In the genomic region with DNA sequence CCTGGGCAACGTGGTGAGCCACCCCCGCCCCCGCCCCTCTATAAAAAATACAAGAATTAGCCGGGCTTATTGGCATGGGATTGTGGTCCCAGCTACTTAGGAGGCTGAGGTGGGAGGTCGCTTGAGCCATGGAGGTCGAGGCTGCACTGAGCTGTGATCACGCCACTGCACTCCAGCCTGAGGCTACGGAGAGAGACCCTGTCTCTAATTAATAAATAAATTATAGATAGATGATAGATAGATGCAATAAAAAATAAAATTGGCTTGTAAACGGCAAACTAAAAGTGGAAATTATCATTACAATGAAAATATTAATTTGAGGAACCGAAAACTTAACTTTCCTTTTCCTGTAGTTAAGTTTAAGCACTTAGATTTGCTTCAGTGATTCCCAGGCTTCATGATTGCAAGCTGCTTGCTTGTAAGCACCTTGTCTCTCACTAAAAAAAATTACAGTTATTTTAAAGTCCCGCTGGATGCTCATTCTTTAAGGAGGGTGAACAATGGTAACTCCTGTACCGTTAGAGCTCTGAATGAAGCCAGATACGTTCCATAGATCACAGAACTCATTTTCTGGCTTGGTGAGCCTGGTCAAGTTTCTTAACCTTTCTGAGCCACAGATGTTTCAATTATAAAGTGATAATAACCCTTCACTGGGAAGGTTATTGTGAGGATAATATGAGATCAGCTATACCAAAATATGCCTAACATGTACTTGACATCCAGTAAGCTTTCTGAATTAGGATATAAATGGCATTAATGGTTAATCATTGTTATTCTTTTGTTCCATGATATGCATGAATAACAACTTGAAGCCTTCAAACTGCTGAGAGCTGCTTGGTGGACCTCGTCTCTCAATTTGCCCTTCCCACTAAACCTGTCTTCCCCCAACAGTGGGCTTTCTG, we compare ENCODE assay signal across 8 cellular contexts. TPM values are rescaled to one million over a fixed set of nuclear protein-coding genes. Genes with fewer than 3 reads are reported as not detected.
DNase-seq lines count a peak whose midpoint lies in the region; ATAC-seq and TF ChIP-seq lines count a peak whose summit lies in the region.

No MANE protein-coding gene starts in this region.

- no peaks in the 10 kb centered on the region for H3K9me2 ChIP-seq in GM23338 (ENCODE audit: insufficient read depth)

- ATAC-seq in GM18498 (IDR thresholded peaks at IDR 0.05; ENCODE audit: unreplicated experiment) (peak; percentile 42), GM23338 (no peak)

- peaks cover 8% of the 10 kb centered on the region; the same call in 1 of the 2 replicates for H3K4me1 ChIP-seq in GM23338 (ENCODE audit: insufficient read depth)
- H3K4me1 ChIP-seq in skeletal muscle satellite cell (ENCODE audit: control insufficient read depth, insufficient read depth, low read length), result peaks cover 13% of the 10 kb centered on the region

- peak overlapping the region; percentile 57; the same call in 1 of the 2 replicates for H3K27ac ChIP-seq in GM23338 (ENCODE audit: low read depth)
- peak overlapping the region; percentile 71 for H3K27ac ChIP-seq in RWPE1

- H3K27me3 Mint-ChIP-seq in GM23338 (ENCODE audit: insufficient read depth, low read depth, poor library complexity), result peaks cover 5% of the 10 kb centered on the region

- H3F3A ChIP-seq in GM23338 (replicated peaks; ENCODE audit: low read depth), result no peaks in the 10 kb centered on the region

- H3K9me3 Mint-ChIP-seq in GM23338, result peaks cover 12% of the 10 kb centered on the region; the same call in 2 of the 3 replicates

- CTCF ChIA-PET in RWPE1 (lab: Yijun Ruan, JAX), result no interaction called here

- peak overlapping the region; percentile 98; the same call in 1 of the 2 replicates for H3K27ac Mint-ChIP-seq in GM23338

- peak overlapping the region; percentile 93 for H2AFZ ChIP-seq in GM23338

- peak overlapping the region; percentile 61 for H3K4me3 ChIP-seq in GM23338
- peak overlapping the region; percentile 61 to 66 for H3K4me3 ChIP-seq in foreskin fibroblast (ENCODE audit: low read depth in 1 of 2, low read length in 2 of 2)
- peak overlapping the region; percentile 70 for H3K4me3 ChIP-seq in skeletal muscle satellite cell (ENCODE audit: low read length)

- H3K4me2 ChIP-seq in GM23338, result peak overlapping the region; percentile 65
- H3K4me2 ChIP-seq in skeletal muscle satellite cell (ENCODE audit: low read length), result peak overlapping the region; percentile 88

- TF ChIP-seq CTCF in GM23338 (conservative IDR thresholded peaks at IDR 0.05; ENCODE audit: low read depth in 2 of 2) (no peak), RWPE1 (conservative IDR thresholded peaks at IDR 0.05; ENCODE audit: low read depth) (no peak), foreskin fibroblast (IDR thresholded peaks at IDR 0.05; ENCODE audit: low read depth, low read length) (no peak)

- H3K79me2 ChIP-seq in GM23338 (replicated peaks; ENCODE audit: insufficient read depth), result no peaks in the 10 kb centered on the region

- POLR2A ChIA-PET in RWPE1 (lab: Yijun Ruan, JAX; ENCODE audit: low non-redundant PET), result no interaction called here

- peaks cover 11% of the 10 kb centered on the region; the same call in 2 of the 3 replicates for H3K4me1 Mint-ChIP-seq in GM23338

- DNase-seq in GM23338 (ENCODE audit: low spot score) (no peak), RWPE1 (ENCODE audit: low spot score) (no peak), foreskin fibroblast (no peak), HT-29 (ENCODE audit: low spot score) (no peak), NCI-H2107 (lab: John Stamatoyannopoulos, UW) (no peak)
- no peak for DNase-seq in activated CD4-positive, CD25-positive, alpha-beta regulatory T cell (lab: John Stamatoyannopoulos, UW)

- H3K27me3 ChIP-seq in GM23338 (ENCODE audit: insufficient read depth), result no peaks in the 10 kb centered on the region
- H3K27me3 ChIP-seq in skeletal muscle satellite cell (ENCODE audit: control insufficient read depth, insufficient read depth, low read length), result no peaks in the 10 kb centered on the region

- peak overlapping the region; percentile 80 for H3K9ac ChIP-seq in skeletal muscle satellite cell (ENCODE audit: low read depth, low read length)

- peaks cover 8% of the 10 kb centered on the region for H3K36me3 Mint-ChIP-seq in GM23338 (ENCODE audit: low read depth)

- H3K4me3 Mint-ChIP-seq in GM23338, result peak overlapping the region; percentile 85

- H3K36me3 ChIP-seq in GM23338 (ENCODE audit: insufficient read depth) (no peaks in the 10 kb centered on the region), skeletal muscle satellite cell (ENCODE audit: insufficient read depth, low read length) (no peaks in the 10 kb centered on the region)

- no peaks in the 10 kb centered on the region for H4K20me1 ChIP-seq in GM23338 (replicated peaks; ENCODE audit: insufficient read depth)

- no peaks in the 10 kb centered on the region for H3K9me3 ChIP-seq in skeletal muscle satellite cell (replicated peaks; ENCODE audit: low read length)

TF ChIP-seq in GM23338, 12 proteins besides CTCF, POLR2A, EP300 and RAD21 (continues in another document):
- no peak for TF ChIP-seq POLR2AphosphoS5 (IDR thresholded peaks at IDR 0.05; ENCODE audit: low read depth)
- no peak for TF ChIP-seq EZH2 (IDR thresholded peaks at IDR 0.05; ENCODE audit: low read depth, unreplicated experiment)
- TF ChIP-seq NANOG (IDR thresholded peaks at IDR 0.05; ENCODE audit: borderline replicate concordance), result no peak
- TF ChIP-seq, protein P1, sequence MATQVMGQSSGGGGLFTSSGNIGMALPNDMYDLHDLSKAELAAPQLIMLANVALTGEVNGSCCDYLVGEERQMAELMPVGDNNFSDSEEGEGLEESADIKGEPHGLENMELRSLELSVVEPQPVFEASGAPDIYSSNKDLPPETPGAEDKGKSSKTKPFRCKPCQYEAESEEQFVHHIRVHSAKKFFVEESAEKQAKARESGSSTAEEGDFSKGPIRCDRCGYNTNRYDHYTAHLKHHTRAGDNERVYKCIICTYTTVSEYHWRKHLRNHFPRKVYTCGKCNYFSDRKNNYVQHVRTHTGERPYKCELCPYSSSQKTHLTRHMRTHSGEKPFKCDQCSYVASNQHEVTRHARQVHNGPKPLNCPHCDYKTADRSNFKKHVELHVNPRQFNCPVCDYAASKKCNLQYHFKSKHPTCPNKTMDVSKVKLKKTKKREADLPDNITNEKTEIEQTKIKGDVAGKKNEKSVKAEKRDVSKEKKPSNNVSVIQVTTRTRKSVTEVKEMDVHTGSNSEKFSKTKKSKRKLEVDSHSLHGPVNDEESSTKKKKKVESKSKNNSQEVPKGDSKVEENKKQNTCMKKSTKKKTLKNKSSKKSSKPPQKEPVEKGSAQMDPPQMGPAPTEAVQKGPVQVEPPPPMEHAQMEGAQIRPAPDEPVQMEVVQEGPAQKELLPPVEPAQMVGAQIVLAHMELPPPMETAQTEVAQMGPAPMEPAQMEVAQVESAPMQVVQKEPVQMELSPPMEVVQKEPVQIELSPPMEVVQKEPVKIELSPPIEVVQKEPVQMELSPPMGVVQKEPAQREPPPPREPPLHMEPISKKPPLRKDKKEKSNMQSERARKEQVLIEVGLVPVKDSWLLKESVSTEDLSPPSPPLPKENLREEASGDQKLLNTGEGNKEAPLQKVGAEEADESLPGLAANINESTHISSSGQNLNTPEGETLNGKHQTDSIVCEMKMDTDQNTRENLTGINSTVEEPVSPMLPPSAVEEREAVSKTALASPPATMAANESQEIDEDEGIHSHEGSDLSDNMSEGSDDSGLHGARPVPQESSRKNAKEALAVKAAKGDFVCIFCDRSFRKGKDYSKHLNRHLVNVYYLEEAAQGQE (IDR thresholded peaks at IDR 0.05; ENCODE audit: unreplicated experiment), result no peak
- no peak for TF ChIP-seq ZNF331 (CRISPR knock-in tag; IDR thresholded peaks at IDR 0.05; ENCODE audit: low read depth)

RNA-seq across cellular contexts. Expression of gene NARS1, which starts 9.4 kb away (rescaled TPM):
- total RNA-seq in GM23338 (2014; rRNA removed; shearing (Covaris generic)), result 225 and 233 TPM in 2 replicates
- 273 and 280 TPM in 2 replicates for polyA plus RNA-seq in GM23338 (2016; fragmentation: Nextera tagmentation; extraction: Ambion mirVana)
- 149 and 180 TPM in 2 replicates for total RNA-seq in skeletal muscle satellite cell (2012; rRNA removed)
- total RNA-seq in HT-29 (2014; rRNA removed; shearing (Covaris generic)), result 60.3 and 67.9 TPM in 2 replicates

RNA-seq across cellular contexts. Expression of gene FECH, which starts 44.5 kb away (rescaled TPM):
- total RNA-seq in GM23338 (2014; rRNA removed; shearing (Covaris generic)), result 23.5 and 35.5 TPM in 2 replicates
- 5.8 and 6.1 TPM in 2 replicates for polyA plus RNA-seq in GM23338 (2016; fragmentation: Nextera tagmentation; extraction: Ambion mirVana)
- total RNA-seq in skeletal muscle satellite cell (2012; rRNA removed), result 21.0 and 31.9 TPM in 2 replicates
- 16.9 and 37.2 TPM in 2 replicates for total RNA-seq in HT-29 (2014; rRNA removed; shearing (Covaris generic))
